In the genomic region with DNA sequence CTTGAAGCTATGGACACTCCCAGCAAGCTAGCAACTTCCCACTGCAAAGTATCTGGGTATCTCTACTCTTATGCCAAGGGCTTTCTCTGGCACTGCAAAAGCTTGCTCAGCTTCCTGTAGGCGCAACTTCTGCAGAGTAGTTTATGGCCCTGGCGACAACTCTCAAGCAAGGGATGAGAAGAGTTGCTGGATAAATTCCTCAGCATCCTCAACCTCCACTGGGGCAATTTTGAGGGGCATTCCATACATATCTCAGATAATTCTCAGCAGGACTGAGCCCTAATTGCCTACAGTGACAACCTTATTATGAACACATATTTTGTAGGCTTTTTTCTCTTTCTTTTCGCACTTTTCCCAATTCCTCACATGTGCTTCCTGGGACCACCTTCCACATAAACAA, we compare ENCODE assay signal across 29 cellular contexts.
"Had no signal": no experiment of that assay in that cellular context is flagged by ENCODE, and none has a peak within 500 bp of the region (broad histone marks: within the 10 kb centered on the region; RNA-seq: fewer than 3 reads in every experiment).

No MANE protein-coding gene starts in this region.

- H3K27me3 ChIP-seq: body of pancreas, esophagus muscularis mucosa, foreskin keratinocyte, gastrocnemius medialis had no signal

- ATAC-seq: activated CD4-positive, CD25-positive, alpha-beta regulatory T cell treated with anti-CD3 and anti-CD28 coated beads, Interleukin-2, amount 50 U/mL, for 24 hours; activated CD8-positive, alpha-beta T cell treated with anti-CD3 and anti-CD28 coated beads for 36 hours; activated T-cell treated with anti-CD3 and anti-CD28 coated beads, Interleukin-2, amount 50 U/mL, for 4 hours; activated T-helper 17 cell treated with anti-CD3 and anti-CD28 coated beads, Interleukin-2, amount 50 U/mL, for 72 hours; body of pancreas; effector memory CD8-positive, alpha-beta T cell; foreskin keratinocyte; gastrocnemius medialis; T-helper 17 cell had no signal

- H3K36me3 ChIP-seq: esophagus muscularis mucosa, gastrocnemius medialis, WERI-Rb-1 had no signal

- H3K9me3 ChIP-seq: body of pancreas, esophagus muscularis mucosa, gastrocnemius medialis had no signal

- DNase-seq: activated B cell treated with CpG ODN at 0.5 μM for 24 hours; activated CD4-positive, alpha-beta T cell treated with anti-CD3 and anti-CD28 coated beads for 48 hours; activated CD4-positive, alpha-beta T cell treated with anti-CD3 and anti-CD28 coated beads, Interleukin-2, amount 50 U/mL, for 1 hour; activated CD4-positive, alpha-beta T cell treated with anti-CD3 and anti-CD28 coated beads, Interleukin-2, amount 50 U/mL, for 48 hours; activated CD8-positive, alpha-beta memory T cell treated with anti-CD3 and anti-CD28 coated beads for 24 hours; activated CD8-positive, alpha-beta T cell treated with anti-CD3 and anti-CD28 coated beads for 36 hours; activated effector memory CD4-positive, alpha-beta T cell treated with Interleukin-2 at 50 U/mL for 16 hours; activated gamma-delta T cell treated with Interleukin-2 at 50 U/mL for 16 hours; activated naive CD4-positive, alpha-beta T cell treated with anti-CD3 and anti-CD28 coated beads, Interleukin-2, amount 50 U/mL, for 16 hours; activated naive CD4-positive, alpha-beta T cell treated with Interleukin-2 at 50 U/mL for 16 hours; activated T-cell treated with anti-CD3 and anti-CD28 coated beads, Interleukin-2, amount 50 U/mL, for 4 hours; amniotic stem cell; anterior cingulate cortex; body of pancreas; caudate nucleus; cortex of kidney; dermis blood vessel endothelial cell; effector CD4-positive, alpha-beta T cell; effector memory CD8-positive, alpha-beta T cell; erythroblast; foreskin keratinocyte; gastrocnemius medialis; T-helper 1 cell; T-helper 17 cell; T1000; WERI-Rb-1 had no signal

- H3K27ac ChIP-seq: body of pancreas, esophagus muscularis mucosa, foreskin keratinocyte, gastrocnemius medialis, WERI-Rb-1 had no signal

- H3K4me1 ChIP-seq: body of pancreas, esophagus muscularis mucosa, foreskin keratinocyte, gastrocnemius medialis had no signal

- H3K4me3 ChIP-seq: body of pancreas, esophagus muscularis mucosa, gastrocnemius medialis had no signal
